ENCODE assay signal across 11 cellular contexts in the genomic region with DNA sequence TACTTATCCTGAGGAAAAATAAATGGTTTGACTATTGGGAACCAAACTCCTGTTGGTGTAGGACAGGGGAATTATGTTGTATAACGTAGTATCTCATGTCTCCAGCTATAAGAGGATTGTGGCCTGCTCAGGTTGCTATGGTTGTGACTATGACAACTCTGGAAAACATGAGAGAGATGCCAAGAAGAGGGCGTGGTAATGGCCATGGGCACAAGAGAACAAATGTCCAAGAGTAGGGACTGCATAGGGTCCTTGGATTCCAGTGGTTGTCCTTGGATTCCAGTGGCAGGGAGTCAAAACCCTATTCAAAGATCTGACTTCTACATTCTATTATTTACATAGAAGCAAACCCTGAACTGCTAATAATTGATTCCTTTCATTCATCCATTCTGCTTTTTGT. TPM values are rescaled to one million over a fixed set of nuclear protein-coding genes. Genes with fewer than 3 reads are reported as not detected.
A peak's percentile ranks its signal among the peaks of the same experiment; 100 is the strongest.
DNase-seq lines count a peak whose midpoint lies in the region; ATAC-seq and TF ChIP-seq lines count a peak whose summit lies in the region.
"Had no signal": no experiment of that assay in that cellular context is flagged by ENCODE, and none has a peak within 500 bp of the region (broad histone marks: within the 10 kb centered on the region; RNA-seq: fewer than 3 reads in every experiment).

No MANE protein-coding gene starts in this region.

- H3K27me3 Mint-ChIP-seq in H9 (ENCODE audit: low read depth) = peaks cover 2% of the 10 kb centered on the region; the same call in 1 of the 2 replicates

- no peak overlapping the region for H3T11ph ChIP-seq in H9 (ENCODE audit: low read length)

- no peak overlapping the region for H2BK12ac ChIP-seq in H9 (ENCODE audit: insufficient read length, low read depth, low read length)

- no peak overlapping the region for H3K14ac ChIP-seq in H9 (ENCODE audit: insufficient read depth, low read length)

- no peaks in the 10 kb centered on the region for H4K20me1 ChIP-seq in OCI-LY3 (ENCODE audit: insufficient read depth, low read length)
- no peaks in the 10 kb centered on the region for H4K20me1 ChIP-seq in H9 (ENCODE audit: control insufficient read depth, insufficient read depth, insufficient read length)

- H3K4me1 ChIP-seq in OCI-LY3 (ENCODE audit: low read length) = peaks cover 16% of the 10 kb centered on the region
- H3K4me1 ChIP-seq in H9 (ENCODE audit: insufficient read depth, low read length) = no peaks in the 10 kb centered on the region

- H3K4ac ChIP-seq in H9 (ENCODE audit: low read depth, low read length) = no peak overlapping the region

- H3K9ac ChIP-seq in OCI-LY3 (ENCODE audit: low read length) (no peak overlapping the region), H9 (ENCODE audit: extremely low read depth, insufficient read length, low read length) (no peak overlapping the region)

- H2BK20ac ChIP-seq in H9 (ENCODE audit: low read depth, low read length, poor library complexity, severe bottlenecking) = no peak overlapping the region

- no peaks in the 10 kb centered on the region for H3K36me3 ChIP-seq in OCI-LY3 (replicated peaks; ENCODE audit: low read depth, low read length)

- H3K27ac ChIP-seq in OCI-LY3 (ENCODE audit: low read length) (no peak overlapping the region), H9 (ENCODE audit: insufficient read length, low read depth, low read length) (no peak overlapping the region)

- no peaks in the 10 kb centered on the region for H3K9me3 ChIP-seq in OCI-LY3 (ENCODE audit: insufficient read depth, low read length)
- H3K9me3 ChIP-seq in H9 (ENCODE audit: control insufficient read depth, low read depth, low read length) = no peaks in the 10 kb centered on the region

- TF ChIP-seq CTCF in OCI-LY3 (IDR thresholded peaks at IDR 0.05; ENCODE audit: low read depth, low read length) (no peak), H9 (conservative IDR thresholded peaks at IDR 0.05) (no peak)

- no peaks in the 10 kb centered on the region for H3K79me1 ChIP-seq in H9 (ENCODE audit: insufficient read depth, low read depth, low read length, poor library complexity, severe bottlenecking)

- H3K4me3 ChIP-seq in OCI-LY3 (ENCODE audit: low read length) = no peak overlapping the region

- H3K4me1 Mint-ChIP-seq in H9 = no peaks in the 10 kb centered on the region

- H2AFZ ChIP-seq in OCI-LY3 (ENCODE audit: low read depth, low read length) = peak overlapping the region; percentile 37; the same call in 1 of the 2 replicates
- no peak overlapping the region for H2AFZ ChIP-seq in H9 (ENCODE audit: low read length)

- H3K56ac ChIP-seq in H9 (ENCODE audit: insufficient read length, low read depth, low read length) = no peak overlapping the region

- no peak overlapping the region for H2AK5ac ChIP-seq in H9 (ENCODE audit: insufficient read length, low read length)

- ATAC-seq in GM19438 (IDR thresholded peaks at IDR 0.05; ENCODE audit: low read depth, unreplicated experiment) (peak; percentile 10), Right ventricle myocardium superior (ENCODE audit: poor library complexity) (peak; percentile 93)
- ATAC-seq: activated CD8-positive, alpha-beta T cell treated with anti-CD3 and anti-CD28 coated beads, Interleukin-2, amount 10 ng/mL, durations not matched to agents 7 days and 5 days; stimulated activated naive CD8-positive, alpha-beta T cell treated with anti-CD3 and anti-CD28 coated beads, Interleukin-15, Interleukin-2, amounts not matched to agents 100 U/mL and 50 U/mL, for 24 hours had no signal

- no peak overlapping the region for H2BK120ac ChIP-seq in H9 (ENCODE audit: low read depth, low read length, poor library complexity, severe bottlenecking)

- H3K9me3 Mint-ChIP-seq in H9 = no peaks in the 10 kb centered on the region

- H4K5ac ChIP-seq in H9 (ENCODE audit: insufficient read length, low read depth, low read length) = no peak overlapping the region

- H3K23ac ChIP-seq in H9 (ENCODE audit: insufficient read length, low read depth, low read length) = no peak overlapping the region

- no peaks in the 10 kb centered on the region for H3K36me3 Mint-ChIP-seq in H9 (ENCODE audit: insufficient read depth in 1 of 3, low read depth in 3 of 3)

- WGBS in H9 (ENCODE audit: extremely low coverage, insufficient read length, low lambda C conversion rate) = no CpG with 5 or more reads among the region's 2 CpGs

- no peak overlapping the region for H4K91ac ChIP-seq in H9 (ENCODE audit: insufficient read length, low read depth, low read length)

- no peak overlapping the region for H3K4me3 Mint-ChIP-seq in H9
- H3K4me3 Mint-ChIP-seq: activated CD8-positive, alpha-beta T cell treated with anti-CD3 and anti-CD28 coated beads, Interleukin-2, amount 10 ng/mL, durations not matched to agents 7 days and 5 days had no signal

- H4K8ac ChIP-seq in H9 (replicated peaks; ENCODE audit: insufficient read length, low read depth, low read length) = no peak overlapping the region

- no peaks in the 10 kb centered on the region for H3K27me3 ChIP-seq in OCI-LY3 (ENCODE audit: low read depth, low read length)
- H3K27me3 ChIP-seq in H9 (ENCODE audit: insufficient read depth, low read length) = no peaks in the 10 kb centered on the region

- H3K4me2 ChIP-seq in OCI-LY3 (ENCODE audit: low read length) (peak overlapping the region; percentile 37; the same call in 1 of the 2 replicates), H9 (ENCODE audit: insufficient read depth, insufficient read length, low read length) (no peak overlapping the region)

- no peak overlapping the region for H2BK5ac ChIP-seq in H9 (ENCODE audit: insufficient read length, low read length)

- H3K27ac Mint-ChIP-seq in H9 = no peak overlapping the region
- H3K27ac Mint-ChIP-seq: activated CD8-positive, alpha-beta T cell treated with anti-CD3 and anti-CD28 coated beads, Interleukin-2, amount 10 ng/mL, durations not matched to agents 7 days and 5 days had no signal

- intact Hi-C loops in Right ventricle myocardium superior (cut with DNase I) = no loop called here

- H3K23me2 ChIP-seq in H9 (ENCODE audit: insufficient read length, low read depth, low read length, poor library complexity, severe bottlenecking) = no peaks in the 10 kb centered on the region

- DNase-seq in Right ventricle myocardium superior (no peak), putamen (ENCODE audit: low spot score) (peak; percentile 12), H9 (no peak), GDM1 (lab: John Stamatoyannopoulos, UW) (no peak), NOMO-1 treated with dmso at 0.1 percent for 144 hours (lab: John Stamatoyannopoulos, UW; ENCODE audit: unreplicated experiment) (no peak)
- DNase-seq: activated CD8-positive, alpha-beta T cell treated with anti-CD3 and anti-CD28 coated beads, Interleukin-2, amount 10 ng/mL, durations not matched to agents 7 days and 5 days; NCI-H345; stimulated activated naive CD8-positive, alpha-beta T cell treated with anti-CD3 and anti-CD28 coated beads, Interleukin-15, Interleukin-2, amounts not matched to agents 100 U/mL and 50 U/mL, for 24 hours; T-helper 1 cell had no signal

- H3K18ac ChIP-seq in H9 (ENCODE audit: insufficient read length, low read depth, low read length) = no peak overlapping the region

- H3K79me2 ChIP-seq in OCI-LY3 (ENCODE audit: low read length) (no peaks in the 10 kb centered on the region), H9 (ENCODE audit: insufficient read depth, low read length) (no peaks in the 10 kb centered on the region)

- no peak overlapping the region for H2BK15ac ChIP-seq in H9 (ENCODE audit: low read depth, low read length)

RNA-seq across cellular contexts. Expression of gene MOB1B, which starts 6.8 kb away (rescaled TPM):
- total RNA-seq in Right ventricle myocardium superior (22.0 TPM), H9 (2021) (29.5 and 30.3 TPM in 2 replicates)

RNA-seq across cellular contexts. Expression of gene GRSF1, which starts 55.7 kb away (rescaled TPM):
- total RNA-seq in Right ventricle myocardium superior (105 TPM), H9 (2021) (103 and 108 TPM in 2 replicates)
